In the genomic region with DNA sequence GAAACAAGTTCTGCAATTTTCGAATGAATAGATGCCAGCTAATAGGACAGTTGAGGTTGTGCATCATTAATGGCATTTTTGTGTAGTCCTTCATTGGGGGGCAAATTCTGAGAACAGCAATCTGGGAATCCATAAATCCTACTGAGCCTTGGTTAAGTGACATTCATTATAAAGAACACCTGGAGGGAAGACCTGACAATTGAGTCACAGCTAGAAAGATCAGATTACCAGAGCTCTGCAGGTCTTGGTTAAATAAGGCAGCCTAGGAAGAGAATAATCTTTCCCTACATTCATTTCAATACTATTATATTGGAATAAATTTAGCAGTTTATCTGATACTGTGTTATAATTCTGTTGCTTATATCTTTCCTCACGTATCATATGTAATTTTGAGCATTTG, we compare ENCODE assay signal across 20 cellular contexts. TPM values are rescaled to one million over a fixed set of nuclear protein-coding genes. Genes with fewer than 3 reads are reported as not detected.
DNase-seq lines count a peak whose midpoint lies in the region; ATAC-seq and TF ChIP-seq lines count a peak whose summit lies in the region.
"Had no signal": no experiment of that assay in that cellular context is flagged by ENCODE, and none has a peak within 500 bp of the region (broad histone marks: within the 10 kb centered on the region; RNA-seq: fewer than 3 reads in every experiment).

No MANE protein-coding gene starts in this region.

- no peak for TF ChIP-seq POLR2A in transverse colon (IDR thresholded peaks at IDR 0.05)

- H3K4me1 ChIP-seq in left lung: no peaks in the 10 kb centered on the region
- H3K4me1 ChIP-seq in transverse colon: no peaks in the 10 kb centered on the region
- H3K4me1 ChIP-seq: colonic mucosa, HAP-1 had no signal

- intact Hi-C loops in left lung (cut with DNase I) (no loop called here), transverse colon (cut with DNase I; ENCODE audit: low total_unique reads) (no loop called here)

- TF ChIP-seq CTCF in epithelial cell of esophagus (IDR thresholded peaks at IDR 0.05; ENCODE audit: insufficient read depth, low read depth, low read length, missing control alignments): no peak
- TF ChIP-seq CTCF in left lung (IDR thresholded peaks at IDR 0.05): no peak
- no peak for TF ChIP-seq CTCF in transverse colon (IDR thresholded peaks at IDR 0.05)

- no peaks in the 10 kb centered on the region for H3K9me3 ChIP-seq in left lung
- H3K9me3 ChIP-seq in transverse colon: no peaks in the 10 kb centered on the region
- H3K9me3 ChIP-seq: colonic mucosa, HAP-1, neutrophil had no signal

- no peaks in the 10 kb centered on the region for H3K27me3 ChIP-seq in left lung
- no peaks in the 10 kb centered on the region for H3K27me3 ChIP-seq in transverse colon
- H3K27me3 ChIP-seq: colonic mucosa, neutrophil had no signal

- H3K4me3 ChIP-seq in epithelial cell of esophagus (ENCODE audit: low read length) (no peak overlapping the region), left lung (no peak overlapping the region), transverse colon (no peak overlapping the region)
- H3K4me3 ChIP-seq: colonic mucosa, HAP-1, lung, SK-N-MC had no signal

- ATAC-seq in left lung: no peak
- ATAC-seq: stimulated activated naive CD8-positive, alpha-beta T cell treated with anti-CD3 and anti-CD28 coated beads, Interleukin-15, Interleukin-2, amounts not matched to agents 100 U/mL and 50 U/mL, for 24 hours had no signal

- no peak overlapping the region for H3K27ac ChIP-seq in left lung
- H3K27ac ChIP-seq in transverse colon: no peak overlapping the region
- H3K27ac ChIP-seq: colonic mucosa, neutrophil, SK-N-MC, WERI-Rb-1 had no signal

- 49 to 58% methylated on average over 2 of the region's 2 CpGs for WGBS in transverse colon (ENCODE audit: low coverage in 1 of 2), 2 donors

- DNase-seq in DMS53 treated with DMSO at 0.1 percent for 48 hours (lab: John Stamatoyannopoulos, UW; ENCODE audit: unreplicated experiment) (peak; percentile 75), NCI-H146 treated with DMSO at 0.1 percent for 48 hours (lab: John Stamatoyannopoulos, UW; ENCODE audit: unreplicated experiment) (peak; percentile 91), NCI-H510A treated with DMSO at 0.1 percent for 48 hours (lab: John Stamatoyannopoulos, UW) (peak; percentile 58), epithelial cell of esophagus (ENCODE audit: low read depth) (peak; percentile 10), hippocampal formation (lab: John Stamatoyannopoulos, UW) (no peak), left lung (no peak), activated gamma-delta T cell (lab: John Stamatoyannopoulos, UW) (no peak), transverse colon (no peak)
- DNase-seq: activated CD4-positive, alpha-beta T cell treated with anti-CD3 and anti-CD28 coated beads, Interleukin-2, amount 50 U/mL, for 4 hours; activated effector memory CD4-positive, alpha-beta T cell treated with anti-CD3 and anti-CD28 coated beads, Interleukin-2, amount 50 U/mL, for 16 hours; colonic mucosa; NCI-H526 treated with DMSO at 0.1 percent for 48 hours; small intestine; stimulated activated CD4-positive, alpha-beta T cell treated with anti-CD3 and anti-CD28 coated beads, Interleukin-2, amount 100 ng/mL, for 48 hours; stimulated activated naive CD8-positive, alpha-beta T cell treated with anti-CD3 and anti-CD28 coated beads, Interleukin-15, Interleukin-2, amounts not matched to agents 100 U/mL and 50 U/mL, for 24 hours; WERI-Rb-1 had no signal

- no peak for TF ChIP-seq EP300 in transverse colon (IDR thresholded peaks at IDR 0.05; ENCODE audit: low read depth)

- H3K36me3 ChIP-seq in left lung: no peaks in the 10 kb centered on the region
- H3K36me3 ChIP-seq in transverse colon: no peaks in the 10 kb centered on the region
- H3K36me3 ChIP-seq: colonic mucosa, HAP-1, neutrophil, WERI-Rb-1 had no signal

- in situ Hi-C loops in transverse colon (cut with MboI; ENCODE audit: low pct_ligation_motif_present in 1 of 4, low pct_unique_long_range_greater_than_20kb in 1 of 4, low sequenced_read_pairs in 3 of 4): no loop called here

RNA-seq across cellular contexts. Expression of a gene that starts 14.2 kb away (rescaled TPM):
- not detected for total RNA-seq in left lung
- total RNA-seq in transverse colon: not detected
- total RNA-seq: colonic mucosa had no signal

Comparison
In these comparisons a context has a peak if more than half of its experiments do, and no peak if none do; other contexts are left out.
1. DNase-seq: peak in DMS53 treated with DMSO at 0.1 percent for 48 hours (single experiment), NCI-H146 treated with DMSO at 0.1 percent for 48 hours (single experiment), NCI-H510A treated with DMSO at 0.1 percent for 48 hours (single experiment) and epithelial cell of esophagus (single experiment); none in hippocampal formation (0 of 2), left lung (0 of 2), activated gamma-delta T cell (single experiment) and transverse colon (single experiment).